ENCODE assay signal across 1 cellular context in genomic region chr3:143157957-143158548, GRCh38.
A peak's percentile ranks its signal among the peaks of the same experiment; 100 is the strongest.
TF ChIP-seq lines count a peak whose summit lies in the region.

No MANE protein-coding gene starts in this region.

TF ChIP-seq in GM12878, 131 proteins besides CTCF, POLR2A, EP300 and RAD21 (continued from another document):
- TF ChIP-seq JUND (IDR thresholded peaks at IDR 0.05; ENCODE audit: low read depth, low read length) (no peak), ZNF274 (IDR thresholded peaks at IDR 0.05; ENCODE audit: insufficient read depth, insufficient read length) (no peak), ATF7 (IDR thresholded peaks at IDR 0.05; ENCODE audit: low read depth) (peak; percentile 40; the same call in 1 of the 2 replicates), KDM1A (IDR thresholded peaks at IDR 0.05; ENCODE audit: borderline replicate concordance) (no peak), HDGF (IDR thresholded peaks at IDR 0.05) (no peak), BRCA1 (IDR thresholded peaks at IDR 0.05; ENCODE audit: low read depth, low read length) (no peak), BCL11A (IDR thresholded peaks at IDR 0.05; ENCODE audit: low read depth, low read length) (peak; percentile 69), CREB1 (IDR thresholded peaks at IDR 0.05; ENCODE audit: low read depth) (peak; percentile 30; the same call in 1 of the 2 replicates)
- TF ChIP-seq, protein P1, sequence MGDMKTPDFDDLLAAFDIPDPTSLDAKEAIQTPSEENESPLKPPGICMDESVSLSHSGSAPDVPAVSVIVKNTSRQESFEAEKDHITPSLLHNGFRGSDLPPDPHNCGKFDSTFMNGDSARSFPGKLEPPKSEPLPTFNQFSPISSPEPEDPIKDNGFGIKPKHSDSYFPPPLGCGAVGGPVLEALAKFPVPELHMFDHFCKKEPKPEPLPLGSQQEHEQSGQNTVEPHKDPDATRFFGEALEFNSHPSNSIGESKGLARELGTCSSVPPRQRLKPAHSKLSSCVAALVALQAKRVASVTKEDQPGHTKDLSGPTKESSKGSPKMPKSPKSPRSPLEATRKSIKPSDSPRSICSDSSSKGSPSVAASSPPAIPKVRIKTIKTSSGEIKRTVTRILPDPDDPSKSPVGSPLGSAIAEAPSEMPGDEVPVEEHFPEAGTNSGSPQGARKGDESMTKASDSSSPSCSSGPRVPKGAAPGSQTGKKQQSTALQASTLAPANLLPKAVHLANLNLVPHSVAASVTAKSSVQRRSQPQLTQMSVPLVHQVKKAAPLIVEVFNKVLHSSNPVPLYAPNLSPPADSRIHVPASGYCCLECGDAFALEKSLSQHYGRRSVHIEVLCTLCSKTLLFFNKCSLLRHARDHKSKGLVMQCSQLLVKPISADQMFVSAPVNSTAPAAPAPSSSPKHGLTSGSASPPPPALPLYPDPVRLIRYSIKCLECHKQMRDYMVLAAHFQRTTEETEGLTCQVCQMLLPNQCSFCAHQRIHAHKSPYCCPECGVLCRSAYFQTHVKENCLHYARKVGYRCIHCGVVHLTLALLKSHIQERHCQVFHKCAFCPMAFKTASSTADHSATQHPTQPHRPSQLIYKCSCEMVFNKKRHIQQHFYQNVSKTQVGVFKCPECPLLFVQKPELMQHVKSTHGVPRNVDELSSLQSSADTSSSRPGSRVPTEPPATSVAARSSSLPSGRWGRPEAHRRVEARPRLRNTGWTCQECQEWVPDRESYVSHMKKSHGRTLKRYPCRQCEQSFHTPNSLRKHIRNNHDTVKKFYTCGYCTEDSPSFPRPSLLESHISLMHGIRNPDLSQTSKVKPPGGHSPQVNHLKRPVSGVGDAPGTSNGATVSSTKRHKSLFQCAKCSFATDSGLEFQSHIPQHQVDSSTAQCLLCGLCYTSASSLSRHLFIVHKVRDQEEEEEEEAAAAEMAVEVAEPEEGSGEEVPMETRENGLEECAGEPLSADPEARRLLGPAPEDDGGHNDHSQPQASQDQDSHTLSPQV (IDR thresholded peaks at IDR 0.05), result no peak
- TF ChIP-seq, protein P2, sequence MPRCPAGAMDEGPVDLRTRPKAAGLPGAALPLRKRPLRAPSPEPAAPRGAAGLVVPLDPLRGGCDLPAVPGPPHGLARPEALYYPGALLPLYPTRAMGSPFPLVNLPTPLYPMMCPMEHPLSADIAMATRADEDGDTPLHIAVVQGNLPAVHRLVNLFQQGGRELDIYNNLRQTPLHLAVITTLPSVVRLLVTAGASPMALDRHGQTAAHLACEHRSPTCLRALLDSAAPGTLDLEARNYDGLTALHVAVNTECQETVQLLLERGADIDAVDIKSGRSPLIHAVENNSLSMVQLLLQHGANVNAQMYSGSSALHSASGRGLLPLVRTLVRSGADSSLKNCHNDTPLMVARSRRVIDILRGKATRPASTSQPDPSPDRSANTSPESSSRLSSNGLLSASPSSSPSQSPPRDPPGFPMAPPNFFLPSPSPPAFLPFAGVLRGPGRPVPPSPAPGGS (IDR thresholded peaks at IDR 0.05; ENCODE audit: borderline replicate concordance, insufficient read depth, low read depth, low read length, poor library complexity, severe bottlenecking), result no peak
- TF ChIP-seq, protein P3, sequence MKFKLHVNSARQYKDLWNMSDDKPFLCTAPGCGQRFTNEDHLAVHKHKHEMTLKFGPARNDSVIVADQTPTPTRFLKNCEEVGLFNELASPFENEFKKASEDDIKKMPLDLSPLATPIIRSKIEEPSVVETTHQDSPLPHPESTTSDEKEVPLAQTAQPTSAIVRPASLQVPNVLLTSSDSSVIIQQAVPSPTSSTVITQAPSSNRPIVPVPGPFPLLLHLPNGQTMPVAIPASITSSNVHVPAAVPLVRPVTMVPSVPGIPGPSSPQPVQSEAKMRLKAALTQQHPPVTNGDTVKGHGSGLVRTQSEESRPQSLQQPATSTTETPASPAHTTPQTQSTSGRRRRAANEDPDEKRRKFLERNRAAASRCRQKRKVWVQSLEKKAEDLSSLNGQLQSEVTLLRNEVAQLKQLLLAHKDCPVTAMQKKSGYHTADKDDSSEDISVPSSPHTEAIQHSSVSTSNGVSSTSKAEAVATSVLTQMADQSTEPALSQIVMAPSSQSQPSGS (IDR thresholded peaks at IDR 0.05; ENCODE audit: low read length), result no peak
- TF ChIP-seq, protein P4, sequence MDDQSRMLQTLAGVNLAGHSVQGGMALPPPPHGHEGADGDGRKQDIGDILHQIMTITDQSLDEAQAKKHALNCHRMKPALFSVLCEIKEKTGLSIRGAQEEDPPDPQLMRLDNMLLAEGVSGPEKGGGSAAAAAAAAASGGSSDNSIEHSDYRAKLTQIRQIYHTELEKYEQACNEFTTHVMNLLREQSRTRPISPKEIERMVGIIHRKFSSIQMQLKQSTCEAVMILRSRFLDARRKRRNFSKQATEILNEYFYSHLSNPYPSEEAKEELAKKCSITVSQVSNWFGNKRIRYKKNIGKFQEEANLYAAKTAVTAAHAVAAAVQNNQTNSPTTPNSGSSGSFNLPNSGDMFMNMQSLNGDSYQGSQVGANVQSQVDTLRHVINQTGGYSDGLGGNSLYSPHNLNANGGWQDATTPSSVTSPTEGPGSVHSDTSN (IDR thresholded peaks at IDR 0.05; ENCODE audit: insufficient replicate concordance, low read depth, low read length), result peak; percentile 65
